ENCODE assay signal across 13 cellular contexts in the genomic region with DNA sequence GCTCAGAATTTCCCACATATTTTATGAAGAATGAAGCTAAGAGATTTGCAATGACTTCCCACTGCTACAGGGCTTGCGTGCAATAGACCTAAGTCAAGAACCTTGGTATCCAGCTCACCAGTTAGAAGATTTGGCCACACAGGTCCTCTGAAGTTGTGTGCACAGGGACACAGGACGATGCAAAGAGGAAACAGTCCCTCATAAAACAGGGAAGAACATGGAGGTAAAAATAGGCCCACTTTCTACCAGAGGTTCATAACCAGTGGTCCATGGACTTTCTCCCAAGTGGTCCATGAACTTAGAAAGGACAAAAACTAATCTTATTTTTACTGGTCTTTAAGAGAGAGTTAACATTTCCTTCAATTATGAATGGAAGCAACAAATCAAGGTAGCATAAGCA. TPM values are rescaled to one million over a fixed set of nuclear protein-coding genes. Genes with fewer than 3 reads are reported as not detected.
DNase-seq lines count a peak whose midpoint lies in the region; ATAC-seq, FAIRE-seq and TF ChIP-seq lines count a peak whose summit lies in the region.
"Had no signal": no experiment of that assay in that cellular context is flagged by ENCODE, and none has a peak within 500 bp of the region (broad histone marks: within the 10 kb centered on the region; RNA-seq: fewer than 3 reads in every experiment).

No MANE protein-coding gene starts in this region.

- no peak for TF ChIP-seq RAD21 in K562 (CRISPR knock-in tag; conservative IDR thresholded peaks at IDR 0.05 in 1 of 2, IDR thresholded peaks at IDR 0.05 in 1 of 2)

- no peaks in the 10 kb centered on the region for H3K9me3 ChIP-seq in HEK293 (ENCODE audit: control insufficient read depth, insufficient read depth, low read depth, low read length)
- 0 out of 2 replicates have a peak, but pooled peaks cover 2% of the 10 kb centered on the region for H3K9me3 ChIP-seq in K562 (replicated peaks; ENCODE audit: control insufficient read depth, insufficient read depth, low read depth, low read length)
- no peaks in the 10 kb centered on the region for H3K9me3 ChIP-seq in muscle layer of duodenum (ENCODE audit: control insufficient read depth in 1 of 2, low read length in 2 of 2)
- H3K9me3 ChIP-seq: prostate gland had no signal

- POLR2A ChIA-PET in AG04449 (lab: Yijun Ruan, JAX) (no interaction called here), HEK293 (lab: Yijun Ruan, JAX) (interaction anchor here (0.6 to 0.7 kb wide), 2 partner anchors 85 to 99 kb away, joined by 3 to 5 read pairs; a partner anchor contains a TSS), K562 (lab: Yijun Ruan, JAX) (interaction anchor here (1.1 to 8.3 kb wide), 3 partner anchors 9 to 17 kb away, joined by 5 to 73 read pairs (median 9); a partner anchor contains a TSS)

- no peak overlapping the region for H3K27ac ChIP-seq in HEK293 (ENCODE audit: extremely low read depth, low read depth, low read length)
- H3K27ac ChIP-seq in K562 (ENCODE audit: extremely low read depth, low read depth, low read length): no peak overlapping the region
- H3K27ac ChIP-seq in muscle layer of duodenum (ENCODE audit: low read length): no peak overlapping the region
- H3K27ac ChIP-seq: prostate gland had no signal

- CTCF ChIA-PET in AG04449 (lab: Yijun Ruan, JAX) (no interaction called here), HEK293 (lab: Yijun Ruan, JAX) (interaction anchor here (1.0 kb wide), 1 partner anchor 105 kb away, joined by 5 read pairs; no protein-coding TSS in a partner anchor), K562 (lab: Yijun Ruan, JAX; ENCODE audit: low intra/inter-chr PET ratio) (no interaction called here)

- TF ChIP-seq CTCF in AG04449 (IDR thresholded peaks at IDR 0.05; ENCODE audit: insufficient read depth, low read length, missing control alignments): no peak
- no peak for TF ChIP-seq CTCF in HEK293 (tag by site-specific recombination; IDR thresholded peaks at IDR 0.05)
- TF ChIP-seq CTCF in K562 (IDR thresholded peaks at IDR 0.05 in 2 of 3, conservative IDR thresholded peaks at IDR 0.05 in 1 of 3; ENCODE audit: insufficient read depth in 2 of 3, low read depth in 1 of 3, low read length in 3 of 3): no peak

- H3K27me3 ChIP-seq in K562 (ENCODE audit: control insufficient read depth in 2 of 2, insufficient read depth in 2 of 2, low read length in 2 of 2): no peaks in the 10 kb centered on the region
- H3K27me3 ChIP-seq in muscle layer of duodenum (ENCODE audit: low read depth, low read length): no peaks in the 10 kb centered on the region

- no peaks in the 10 kb centered on the region for H4K20me1 ChIP-seq in K562 (replicated peaks; ENCODE audit: control insufficient read depth, insufficient read depth, low read length)

- no peak for TF ChIP-seq POLR2A in K562 (conservative IDR thresholded peaks at IDR 0.05)

- H3K4me1 ChIP-seq in HEK293 (ENCODE audit: control insufficient read depth, insufficient read depth, low read length) (peaks cover 5% of the 10 kb centered on the region; the same call in 1 of the 2 replicates), K562 (replicated peaks in 1 of 2; ENCODE audit: control insufficient read depth in 2 of 2, insufficient read depth in 2 of 2, low read length in 2 of 2) (peaks cover 10 to 24% of the 10 kb centered on the region in 2 experiments), muscle layer of duodenum (ENCODE audit: control insufficient read depth in 1 of 2, insufficient read depth in 2 of 2, low read length in 2 of 2) (peaks cover 6 to 17% of the 10 kb centered on the region in 2 donors)
- H3K4me1 ChIP-seq: prostate gland had no signal

- peaks cover 19% of the 10 kb centered on the region for H3K79me2 ChIP-seq in K562 (ENCODE audit: control insufficient read depth, insufficient read depth, low read length)

- in situ Hi-C loops in K562 (cut with MboI): no loop called here

- H3K9me1 ChIP-seq in K562 (ENCODE audit: control insufficient read depth, insufficient read depth, low read length): no peaks in the 10 kb centered on the region

- 56% methylated on average over 2 of the region's 2 CpGs for WGBS in K562 (ENCODE audit: insufficient coverage, low coverage, missing lambda C conversion rate)

- ATAC-seq in K562: no peak

- intact Hi-C loops in K562 (cut with micrococcal nuclease): no loop called here

- no peak overlapping the region for H2AFZ ChIP-seq in K562 (ENCODE audit: low read depth, low read length)

- FAIRE-seq in K562 (lab: Jason Lieb, UNC): no peak

- H3K9ac ChIP-seq in K562 (ENCODE audit: insufficient read depth in 1 of 2, low read depth in 2 of 2, low read length in 2 of 2): peak overlapping the region in 1 of 2 experiments; percentile 77; a peak in 2 of 4 replicates

- peak overlapping the region; percentile 99 for H3K4me2 ChIP-seq in K562 (ENCODE audit: insufficient read depth, low read length)

- H3K4me3 ChIP-seq in AG04449 (ENCODE audit: low read depth, low read length): peak overlapping the region; percentile 85
- H3K4me3 ChIP-seq in HEK293 (ENCODE audit: low read depth, low read length): peak overlapping the region; percentile 74
- H3K4me3 ChIP-seq in K562: peak overlapping the region; percentile 73
- peak overlapping the region; percentile 45 to 87 for H3K4me3 ChIP-seq in muscle layer of duodenum (ENCODE audit: low read depth in 1 of 2, low read length in 2 of 2)

- no TSS peak for BruUV-seq in K562 (replicated peaks; lab: Mats Ljungman, UMichigan)

- DNase-seq in AG04449 (ENCODE audit: low read depth, low spot score) (no peak), K562 (ENCODE audit: extremely low read depth in 1 of 4, low spot score in 3 of 4) (no peak), NAMALWA (ENCODE audit: low spot score) (no peak), AML-193 (lab: John Stamatoyannopoulos, UW) (no peak), NCI-H1048 (lab: John Stamatoyannopoulos, UW) (no peak)
- no peak for DNase-seq in central memory CD4-positive, alpha-beta T cell
- DNase-seq: effector CD4-positive, alpha-beta T cell; GDM1; T-helper 9 cell had no signal

- TF ChIP-seq EP300 in K562 (IDR thresholded peaks at IDR 0.05; ENCODE audit: low read length): no peak

- peaks cover 10 to 36% of the 10 kb centered on the region in 2 experiments for H3K36me3 ChIP-seq in HEK293 (ENCODE audit: control insufficient read depth in 2 of 2, insufficient read depth in 1 of 2, low read length in 2 of 2)
- H3K36me3 ChIP-seq in K562 (ENCODE audit: control insufficient read depth, insufficient read depth, low read length): peaks cover 28% of the 10 kb centered on the region; the same call in 2 of the 3 replicates
- peaks cover 8 to 37% of the 10 kb centered on the region in 2 donors for H3K36me3 ChIP-seq in muscle layer of duodenum (ENCODE audit: control insufficient read depth in 1 of 2, insufficient read depth in 2 of 2, low read length in 2 of 2)

RNA-seq across cellular contexts. Expression of a gene that starts 1.3 kb away (rescaled TPM):
- 4.0 and 6.2 TPM in 2 replicates for total RNA-seq in K562 (2011; cell fraction: chromatin; rRNA removed; ENCODE audit: low replicate concordance)
- 4.7 and 5.1 TPM in 2 replicates for total RNA-seq in K562 (2011; cell fraction: nucleolus; rRNA removed)
- total RNA-seq in K562 (2011; cell fraction: nucleoplasm; rRNA removed): 3.3 and 4.5 TPM in 2 replicates
- total RNA-seq in K562 (2014; rRNA removed) (3.8 and 4.7 TPM in 2 replicates), K562 (2014; rRNA removed; fragmentation: Illumina TruSeq; extraction: Trizol) (5.0 and 5.9 TPM in 2 replicates), K562 (2015; rRNA removed; fragmentation: Illumina TruSeq; extraction: Trizol) (5.3 and 6.4 TPM in 2 replicates), K562 (2021) (4.2 and 5.1 TPM in 2 replicates)
- polyA plus RNA-seq in K562 (2011; rRNA removed) (4.6 and 5.3 TPM in 2 replicates), K562 (2014; fragmentation: Illumina TruSeq; extraction: Trizol) (4.9 and 5.0 TPM in 2 replicates), K562 (2014; fragmentation: Nextera tagmentation; extraction: Ambion mirVana) (1 to 10 TPM; 1.2 to 1.6 TPM), K562 (2014; rRNA removed) (4.1 and 4.7 TPM in 2 replicates)
- 1.4 and 2.2 TPM in 2 replicates for polyA plus RNA-seq in K562 (2011; cell fraction: cytosol; rRNA removed)
- 4.4 and 4.9 TPM in 2 replicates for polyA plus RNA-seq in K562 (2011; cell fraction: nucleus; rRNA removed)
- 3.3 and 3.6 TPM in 2 replicates for polyA plus RNA-seq in K562 (2012)
- 5.1 and 8.8 TPM in 2 replicates for polyA minus RNA-seq in K562 (2011; rRNA and poly(A)+ RNA removed)
- 2.2 and 2.8 TPM in 2 replicates for polyA minus RNA-seq in K562 (2011; cell fraction: cytosol; rRNA and poly(A)+ RNA removed)
- 3.0 and 4.8 TPM in 2 replicates for polyA minus RNA-seq in K562 (2011; cell fraction: nucleus; rRNA and poly(A)+ RNA removed)

RNA-seq across cellular contexts. Expression of a gene that starts 8.3 kb away (rescaled TPM):
- total RNA-seq in K562 (2011; cell fraction: chromatin; rRNA removed; ENCODE audit: low replicate concordance): not detected in 2 replicates
- total RNA-seq in K562 (2011; cell fraction: nucleolus; rRNA removed): not detected in 2 replicates
- not detected in 2 replicates for total RNA-seq in K562 (2011; cell fraction: nucleoplasm; rRNA removed)
- not detected in 2 replicates for total RNA-seq in K562 (2014; rRNA removed)
- not detected in 2 replicates for total RNA-seq in K562 (2014; rRNA removed; fragmentation: Illumina TruSeq; extraction: Trizol)
- not detected in 2 replicates for total RNA-seq in K562 (2015; rRNA removed; fragmentation: Illumina TruSeq; extraction: Trizol)
- total RNA-seq in K562 (2021): not detected in 2 replicates
- not detected in 2 replicates for polyA plus RNA-seq in K562 (2011; rRNA removed)
- polyA plus RNA-seq in K562 (2011; cell fraction: cytosol; rRNA removed): not detected in 2 replicates
- not detected in 2 replicates for polyA plus RNA-seq in K562 (2011; cell fraction: nucleus; rRNA removed)
- 0.06 TPM in 1 of 2 replicates, not detected in the other for polyA plus RNA-seq in K562 (2012)
- not detected in 2 replicates for polyA plus RNA-seq in K562 (2014; fragmentation: Illumina TruSeq; extraction: Trizol)
- polyA plus RNA-seq in K562 (2014; fragmentation: Nextera tagmentation; extraction: Ambion mirVana): not detected
- polyA plus RNA-seq in K562 (2014; rRNA removed): not detected in 2 replicates
- not detected in 2 replicates for polyA minus RNA-seq in K562 (2011; rRNA and poly(A)+ RNA removed)
- not detected in 2 replicates for polyA minus RNA-seq in K562 (2011; cell fraction: cytosol; rRNA and poly(A)+ RNA removed)
- not detected in 2 replicates for polyA minus RNA-seq in K562 (2011; cell fraction: nucleus; rRNA and poly(A)+ RNA removed)
- total RNA-seq: LHCN-M2 had no signal

RNA-seq across cellular contexts. Expression of a gene that starts 16.2 kb away (rescaled TPM):
- 33.0 and 48.0 TPM in 2 replicates for total RNA-seq in K562 (2011; cell fraction: chromatin; rRNA removed; ENCODE audit: low replicate concordance)
- 7.7 and 9.1 TPM in 2 replicates for total RNA-seq in K562 (2011; cell fraction: nucleolus; rRNA removed)
- 11.8 and 13.1 TPM in 2 replicates for total RNA-seq in K562 (2011; cell fraction: nucleoplasm; rRNA removed)
- total RNA-seq in K562 (2014; rRNA removed) (5.4 and 5.9 TPM in 2 replicates), K562 (2014; rRNA removed; fragmentation: Illumina TruSeq; extraction: Trizol) (10.5 and 10.7 TPM in 2 replicates), K562 (2015; rRNA removed; fragmentation: Illumina TruSeq; extraction: Trizol) (10.7 and 11.0 TPM in 2 replicates), K562 (2021) (6.1 and 6.9 TPM in 2 replicates)
- polyA plus RNA-seq in K562 (2011; rRNA removed) (14.2 and 14.6 TPM in 2 replicates), K562 (2014; fragmentation: Illumina TruSeq; extraction: Trizol) (12.2 and 12.4 TPM in 2 replicates), K562 (2014; fragmentation: Nextera tagmentation; extraction: Ambion mirVana) (10 to 100 TPM in 1 of 2 experiments, 1 to 10 TPM in 1; 7.3 to 12.8 TPM), K562 (2014; rRNA removed) (6.4 and 8.4 TPM in 2 replicates)
- polyA plus RNA-seq in K562 (2011; cell fraction: cytosol; rRNA removed): 2.7 and 6.0 TPM in 2 replicates
- polyA plus RNA-seq in K562 (2011; cell fraction: nucleus; rRNA removed): 25.1 and 33.9 TPM in 2 replicates
- polyA plus RNA-seq in K562 (2012): 7.0 and 10.4 TPM in 2 replicates
- 19.5 and 25.0 TPM in 2 replicates for polyA minus RNA-seq in K562 (2011; rRNA and poly(A)+ RNA removed)
- polyA minus RNA-seq in K562 (2011; cell fraction: cytosol; rRNA and poly(A)+ RNA removed): 2.3 and 3.2 TPM in 2 replicates
- 7.3 and 16.6 TPM in 2 replicates for polyA minus RNA-seq in K562 (2011; cell fraction: nucleus; rRNA and poly(A)+ RNA removed)

RNA-seq across cellular contexts. Expression of a gene that starts 25.7 kb away (rescaled TPM):
- 65.9 and 101 TPM in 2 replicates for total RNA-seq in K562 (2011; cell fraction: chromatin; rRNA removed; ENCODE audit: low replicate concordance)
- 43.7 and 45.8 TPM in 2 replicates for total RNA-seq in K562 (2011; cell fraction: nucleolus; rRNA removed)
- total RNA-seq in K562 (2011; cell fraction: nucleoplasm; rRNA removed): 68.6 and 101 TPM in 2 replicates
- total RNA-seq in K562 (2014; rRNA removed) (18.4 and 19.0 TPM in 2 replicates), K562 (2014; rRNA removed; fragmentation: Illumina TruSeq; extraction: Trizol) (31.4 and 37.4 TPM in 2 replicates), K562 (2015; rRNA removed; fragmentation: Illumina TruSeq; extraction: Trizol) (26.0 and 28.7 TPM in 2 replicates), K562 (2021) (19.0 and 22.3 TPM in 2 replicates)
- polyA plus RNA-seq in K562 (2011; rRNA removed) (48.9 and 59.9 TPM in 2 replicates), K562 (2014; fragmentation: Illumina TruSeq; extraction: Trizol) (31.8 and 32.5 TPM in 2 replicates), K562 (2014; fragmentation: Nextera tagmentation; extraction: Ambion mirVana) (10 to 100 TPM; 18.8 to 20.0 TPM), K562 (2014; rRNA removed) (30.4 and 35.2 TPM in 2 replicates)
- 16.3 and 40.6 TPM in 2 replicates for polyA plus RNA-seq in K562 (2011; cell fraction: cytosol; rRNA removed)
- 55.3 and 65.2 TPM in 2 replicates for polyA plus RNA-seq in K562 (2011; cell fraction: nucleus; rRNA removed)
- 15.5 and 25.6 TPM in 2 replicates for polyA plus RNA-seq in K562 (2012)
- polyA minus RNA-seq in K562 (2011; rRNA and poly(A)+ RNA removed): 49.6 and 64.4 TPM in 2 replicates
- polyA minus RNA-seq in K562 (2011; cell fraction: cytosol; rRNA and poly(A)+ RNA removed): 10.6 and 10.9 TPM in 2 replicates
- polyA minus RNA-seq in K562 (2011; cell fraction: nucleus; rRNA and poly(A)+ RNA removed): 28.3 and 55.3 TPM in 2 replicates

RNA-seq across cellular contexts. Expression of a gene that starts 30.6 kb away (rescaled TPM):
- total RNA-seq in K562 (2011; cell fraction: chromatin; rRNA removed; ENCODE audit: low replicate concordance): 7.8 and 12.2 TPM in 2 replicates
- total RNA-seq in K562 (2011; cell fraction: nucleolus; rRNA removed): 4.7 and 6.2 TPM in 2 replicates
- 7.0 and 7.5 TPM in 2 replicates for total RNA-seq in K562 (2011; cell fraction: nucleoplasm; rRNA removed)
- total RNA-seq in K562 (2014; rRNA removed) (4.4 and 5.8 TPM in 2 replicates), K562 (2014; rRNA removed; fragmentation: Illumina TruSeq; extraction: Trizol) (9.0 and 10.0 TPM in 2 replicates), K562 (2015; rRNA removed; fragmentation: Illumina TruSeq; extraction: Trizol) (8.3 and 8.9 TPM in 2 replicates), K562 (2021) (6.5 and 7.4 TPM in 2 replicates)
- polyA plus RNA-seq in K562 (2011; rRNA removed) (7.1 and 8.2 TPM in 2 replicates), K562 (2014; fragmentation: Illumina TruSeq; extraction: Trizol) (6.5 and 7.3 TPM in 2 replicates), K562 (2014; fragmentation: Nextera tagmentation; extraction: Ambion mirVana) (1 to 10 TPM; 3.3 to 3.5 TPM), K562 (2014; rRNA removed) (5.6 and 6.1 TPM in 2 replicates)
- 3.0 and 4.0 TPM in 2 replicates for polyA plus RNA-seq in K562 (2011; cell fraction: cytosol; rRNA removed)
- polyA plus RNA-seq in K562 (2011; cell fraction: nucleus; rRNA removed): 10.0 and 10.8 TPM in 2 replicates
- polyA plus RNA-seq in K562 (2012): 4.9 and 7.8 TPM in 2 replicates
- 9.5 and 10.0 TPM in 2 replicates for polyA minus RNA-seq in K562 (2011; rRNA and poly(A)+ RNA removed)
- 3.3 and 4.4 TPM in 2 replicates for polyA minus RNA-seq in K562 (2011; cell fraction: cytosol; rRNA and poly(A)+ RNA removed)
- 5.0 and 6.3 TPM in 2 replicates for polyA minus RNA-seq in K562 (2011; cell fraction: nucleus; rRNA and poly(A)+ RNA removed)
